In the genomic region with DNA sequence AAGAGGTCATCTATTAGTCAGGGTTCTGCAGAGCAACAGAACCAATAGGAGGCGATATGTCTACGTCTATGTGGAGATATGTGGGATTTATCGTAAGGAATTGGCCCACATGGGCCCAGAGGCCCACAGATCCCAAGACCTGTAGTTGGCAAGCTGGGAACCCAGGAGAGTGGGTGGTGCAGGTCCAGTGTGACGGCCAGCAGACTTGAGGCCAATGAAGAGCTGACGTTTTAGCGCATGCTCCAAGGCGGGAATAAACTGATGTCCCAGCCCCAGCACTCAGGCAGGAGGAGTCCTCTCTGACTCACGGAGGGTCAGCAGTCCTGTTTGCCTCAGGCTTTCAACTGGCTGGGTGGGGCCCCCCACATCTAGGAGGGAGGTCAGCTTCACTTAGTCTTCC, we compare ENCODE assay signal across 26 cellular contexts.
DNase-seq lines count a peak whose midpoint lies in the region; TF ChIP-seq lines count a peak whose summit lies in the region.
"Had no signal": no experiment of that assay in that cellular context is flagged by ENCODE, and none has a peak within 500 bp of the region (broad histone marks: within the 10 kb centered on the region; RNA-seq: fewer than 3 reads in every experiment).

No MANE protein-coding gene starts in this region.

- H3K4me3 ChIP-seq in coronary artery, result no peak overlapping the region
- H3K4me3 ChIP-seq: A549; BLaER1; BLaER1 treated with 17β-estradiol and CSF1 and Interleukin-3, amounts not matched to agents 10 nM and 100 nM had no signal

- no peak for TF ChIP-seq CTCF in coronary artery (IDR thresholded peaks at IDR 0.05)

- H3K27ac ChIP-seq in coronary artery, result no peak overlapping the region
- H3K27ac ChIP-seq: 22Rv1; A549; BLaER1; BLaER1 treated with 17β-estradiol and CSF1 and Interleukin-3, amounts not matched to agents 10 nM and 100 nM; C4-2B had no signal

- DNase-seq in coronary artery (ENCODE audit: low spot score), result peak; percentile 68
- no peak for DNase-seq in SHP77 treated with DMSO at 0.1 percent for 48 hours (lab: John Stamatoyannopoulos, UW)
- DNase-seq: 8988T; ACHN; AML-193; BE2C; C1 segment of cervical spinal cord; Caco-2; Calu3; CD4-positive, alpha-beta memory T cell; CD4-positive, alpha-beta T cell; CD4-positive, CD25-positive, alpha-beta regulatory T cell; CD8-positive, alpha-beta memory T cell; COR-L47; DMS 273 treated with DMSO at 0.1 percent for 48 hours; DMS153; DMS53; DMS79; DMS79 treated with DMSO at 0.1 percent for 48 hours; DND-41; EL had no signal
